ENCODE assay signal across 1 cellular context in the genomic region with DNA sequence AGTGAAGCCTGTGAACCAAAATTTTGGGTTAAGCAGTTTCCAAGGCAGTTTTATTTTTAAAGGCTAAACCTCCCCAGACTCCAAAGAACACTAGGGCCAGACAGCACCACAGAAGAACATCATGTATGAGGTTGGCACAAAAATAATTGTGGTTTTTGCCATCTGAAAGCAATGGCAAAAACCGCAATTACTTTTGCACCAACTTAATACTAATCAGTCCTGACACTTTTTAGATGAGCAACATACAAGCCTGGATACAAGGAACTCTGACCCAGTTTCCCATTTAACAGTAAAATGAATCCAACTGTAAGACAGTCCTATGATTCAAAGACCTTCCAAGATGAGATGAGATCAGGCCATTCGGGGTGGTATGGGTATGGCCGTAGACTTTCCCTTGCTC.
TF ChIP-seq lines count a peak whose summit lies in the region.

No MANE protein-coding gene starts in this region.

TF ChIP-seq in HepG2, 621 proteins besides CTCF, POLR2A, EP300 and RAD21 (continued from another document):
- TF ChIP-seq ZBTB40 (IDR thresholded peaks at IDR 0.05) = peak; percentile 84
- TF ChIP-seq ZBTB40 (CRISPR knock-in tag; IDR thresholded peaks at IDR 0.05) = no peak
